Comparison of ENCODE assay signal across 23 cellular contexts in genomic region chrX:77953708-77954107, GRCh38. TPM values are rescaled to one million over a fixed set of nuclear protein-coding genes. Genes with fewer than 3 reads are reported as not detected.
DNase-seq lines count a peak whose midpoint lies in the region; ATAC-seq, FAIRE-seq and TF ChIP-seq lines count a peak whose summit lies in the region.
"Had no signal": no experiment of that assay in that cellular context is flagged by ENCODE, and none has a peak within 500 bp of the region (broad histone marks: within the 10 kb centered on the region; RNA-seq: fewer than 3 reads in every experiment).

No MANE protein-coding gene starts in this region.

- H3K4me3 Mint-ChIP-seq in stimulated activated naive CD8-positive, alpha-beta T cell treated with anti-CD3 and anti-CD28 coated beads, Interleukin-15, amount 100 ng/mL, for 72 hours, result no peak overlapping the region
- H3K4me3 Mint-ChIP-seq: H9, mesothelial cell of epicardium, neural progenitor cell had no signal

- peak; percentile 40 for DNase-seq in Caki2 (ENCODE audit: low read depth)
- DNase-seq in OCI-M1 (lab: John Stamatoyannopoulos, UW), result peak; percentile 59
- DNase-seq in lung microvascular endothelial cell (ENCODE audit: low read depth in 2 of 2), result peak; percentile 1 to 5
- DNase-seq in NCI-H524 (lab: John Stamatoyannopoulos, UW), result no peak
- no peak for DNase-seq in coronary artery (ENCODE audit: low spot score)
- DNase-seq in cardiac septum (ENCODE audit: low spot score), result no peak
- no peak for DNase-seq in stimulated activated naive CD8-positive, alpha-beta T cell treated with anti-CD3 and anti-CD28 coated beads, Interleukin-15, amount 100 ng/mL, for 72 hours
- DNase-seq: activated gamma-delta T cell treated with Interleukin-2 at 50 U/mL for 16 hours, DMS79 treated with DMSO at 0.1 percent for 48 hours, H9, MG63, NCI-H187 treated with DMSO at 0.1 percent for 48 hours, NCI-H446 treated with DMSO at 0.1 percent for 48 hours, right cardiac atrium, T-helper 9 cell had no signal

- intact Hi-C loops in cardiac septum (cut with DNase I), result no loop called here

- no peaks in the 10 kb centered on the region for H3K9me3 Mint-ChIP-seq in stimulated activated naive CD8-positive, alpha-beta T cell treated with anti-CD3 and anti-CD28 coated beads, Interleukin-15, amount 100 ng/mL, for 72 hours

- no peak for ATAC-seq in stimulated activated naive CD8-positive, alpha-beta T cell treated with anti-CD3 and anti-CD28 coated beads, Interleukin-15, amount 100 ng/mL, for 72 hours
- ATAC-seq: right cardiac atrium had no signal

- no peak overlapping the region for H3K4me3 ChIP-seq in coronary artery
- H3K4me3 ChIP-seq: hepatocyte, MG63, neural progenitor cell, vagina had no signal

- peak; percentile 14 for FAIRE-seq in colon (lab: Jason Lieb, UNC)
- FAIRE-seq: HTR-8/SVneo, keratinocyte had no signal

- in situ Hi-C loops in Caki2 (cut with HindIII; ENCODE audit: low pct_unique_long_range_greater_than_20kb, low sequenced_read_pairs), result no loop called here

- no peak overlapping the region for H3K27ac ChIP-seq in coronary artery
- H3K27ac ChIP-seq: hepatocyte, neural progenitor cell, vagina had no signal

- no peaks in the 10 kb centered on the region for H3K27me3 Mint-ChIP-seq in stimulated activated naive CD8-positive, alpha-beta T cell treated with anti-CD3 and anti-CD28 coated beads, Interleukin-15, amount 100 ng/mL, for 72 hours

- peaks cover 16% of the 10 kb centered on the region for H3K4me1 Mint-ChIP-seq in stimulated activated naive CD8-positive, alpha-beta T cell treated with anti-CD3 and anti-CD28 coated beads, Interleukin-15, amount 100 ng/mL, for 72 hours
- H3K4me1 Mint-ChIP-seq: H9, mesothelial cell of epicardium, neural progenitor cell had no signal

- TF ChIP-seq CTCF in coronary artery (IDR thresholded peaks at IDR 0.05), result no peak

- H3K27ac Mint-ChIP-seq in stimulated activated naive CD8-positive, alpha-beta T cell treated with anti-CD3 and anti-CD28 coated beads, Interleukin-15, amount 100 ng/mL, for 72 hours, result no peak overlapping the region
- H3K27ac Mint-ChIP-seq: H9, mesothelial cell of epicardium, neural progenitor cell had no signal

RNA-seq across cellular contexts. Expression of gene PGAM4, which starts 15.7 kb away (rescaled TPM):
- not detected in 2 replicates for total RNA-seq in Caki2 (2014; rRNA removed; shearing (Covaris generic); ENCODE audit: low replicate concordance)
- total RNA-seq in lung microvascular endothelial cell (not detected in 2 replicates), cardiac septum (not detected)
- total RNA-seq: A673, hepatocyte, mesothelial cell of epicardium, vagina had no signal

RNA-seq across cellular contexts. Expression of gene ATP7A, which starts 43.2 kb away (rescaled TPM):
- total RNA-seq in Caki2 (2014; rRNA removed; shearing (Covaris generic); ENCODE audit: low replicate concordance), result 7.4 and 8.9 TPM in 2 replicates
- total RNA-seq in lung microvascular endothelial cell (6.8 and 8.1 TPM in 2 replicates), cardiac septum (6.6 TPM)

RNA-seq across cellular contexts. Expression of gene COX7B, which starts 54.4 kb away (rescaled TPM):
- 450 and 597 TPM in 2 replicates for total RNA-seq in Caki2 (2014; rRNA removed; shearing (Covaris generic); ENCODE audit: low replicate concordance)
- total RNA-seq in lung microvascular endothelial cell (399 and 400 TPM in 2 replicates), cardiac septum (1,124 TPM)

RNA-seq across cellular contexts. Expression of gene MAGT1, which starts 58.5 kb away (rescaled TPM):
- 84.0 and 99.7 TPM in 2 replicates for total RNA-seq in Caki2 (2014; rRNA removed; shearing (Covaris generic); ENCODE audit: low replicate concordance)
- 238 and 253 TPM in 2 replicates for total RNA-seq in lung microvascular endothelial cell
- 47.6 TPM for total RNA-seq in cardiac septum

Comparison
In these comparisons a context has a peak if more than half of its experiments do, and no peak if none do; other contexts are left out.
1. DNase-seq: peak in Caki2 (single experiment), OCI-M1 (single experiment) and lung microvascular endothelial cell (2 of 2); none in NCI-H524 (0 of 2), coronary artery (single experiment), cardiac septum (single experiment) and stimulated activated naive CD8-positive, alpha-beta T cell treated with anti-CD3 and anti-CD28 coated beads, Interleukin-15, amount 100 ng/mL, for 72 hours (0 of 2).